In the genomic region with DNA sequence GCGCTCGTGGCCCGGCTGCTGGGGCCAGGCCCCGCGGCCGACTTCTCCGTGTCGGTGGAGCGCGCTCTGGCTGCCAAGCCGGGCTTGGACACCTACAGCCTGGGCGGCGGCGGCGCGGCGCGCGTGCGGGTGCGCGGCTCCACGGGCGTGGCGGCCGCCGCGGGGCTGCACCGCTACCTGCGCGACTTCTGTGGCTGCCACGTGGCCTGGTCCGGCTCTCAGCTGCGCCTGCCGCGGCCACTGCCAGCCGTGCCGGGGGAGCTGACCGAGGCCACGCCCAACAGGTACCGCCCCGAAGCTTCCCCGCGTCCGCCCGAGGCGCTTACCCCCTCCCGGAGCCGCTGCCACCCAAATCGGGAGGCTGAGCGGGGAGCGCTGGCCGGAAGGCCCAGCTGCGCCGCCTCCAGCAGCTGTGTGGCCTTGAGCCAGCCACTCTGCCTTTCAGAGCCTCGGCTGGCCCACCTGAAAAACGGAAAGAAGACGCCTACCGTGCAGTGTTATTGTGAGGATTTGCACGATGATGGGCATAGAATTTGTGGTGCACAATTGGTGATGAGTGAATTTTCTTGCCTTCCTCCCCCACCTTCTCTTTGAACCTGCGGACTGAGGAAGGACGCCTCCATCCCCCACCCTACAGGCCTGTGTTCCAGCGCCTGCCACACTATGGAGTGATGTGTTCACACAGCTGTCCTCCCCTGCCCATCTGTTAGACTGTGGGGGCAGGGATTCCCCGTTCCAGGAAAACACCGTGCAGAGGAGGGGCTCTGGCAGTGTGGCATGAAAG, we compare ENCODE assay signal across 1 cellular context.
TF ChIP-seq lines count a peak whose summit lies in the region.

No MANE protein-coding gene starts in this region.

TF ChIP-seq in H1, 55 proteins besides CTCF, POLR2A, EP300 and RAD21:
- TF ChIP-seq KDM4A (IDR thresholded peaks at IDR 0.05; ENCODE audit: low read depth, low read length, severe bottlenecking) (peak; percentile 30), ASH2L (IDR thresholded peaks at IDR 0.05; ENCODE audit: low read length) (peak; percentile 21), CTBP2 (IDR thresholded peaks at IDR 0.05; ENCODE audit: borderline replicate concordance, insufficient read depth, insufficient read length, low read length) (no peak), POLR2AphosphoS5 (IDR thresholded peaks at IDR 0.05; ENCODE audit: low read depth, low read length) (peak; percentile 35), TCF12 (IDR thresholded peaks at IDR 0.05; ENCODE audit: low read depth, low read length) (no peak), TAF7 (optimal IDR thresholded peaks at IDR 0.05; ENCODE audit: borderline replicate concordance, low read depth, low read length) (no peak), SIN3A (conservative IDR thresholded peaks at IDR 0.05 in 1 of 2, IDR thresholded peaks at IDR 0.05 in 1 of 2; ENCODE audit: low read depth in 1 of 2, low read length in 2 of 2) (peak in 1 of 2 experiments; percentile 44; a peak in 1 of 4 replicates)
- TF ChIP-seq, protein P1, sequence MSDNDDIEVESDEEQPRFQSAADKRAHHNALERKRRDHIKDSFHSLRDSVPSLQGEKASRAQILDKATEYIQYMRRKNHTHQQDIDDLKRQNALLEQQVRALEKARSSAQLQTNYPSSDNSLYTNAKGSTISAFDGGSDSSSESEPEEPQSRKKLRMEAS (IDR thresholded peaks at IDR 0.05), result peak; percentile 63; the same call in 1 of the 2 replicates
